In genomic region chr7:112789824-112790650, GRCh38 we compare ENCODE assay signal across 8 cellular contexts. TPM values are rescaled to one million over a fixed set of nuclear protein-coding genes. Genes with fewer than 3 reads are reported as not detected.
DNase-seq lines count a peak whose midpoint lies in the region; ATAC-seq and TF ChIP-seq lines count a peak whose summit lies in the region.

A gene with protein sequence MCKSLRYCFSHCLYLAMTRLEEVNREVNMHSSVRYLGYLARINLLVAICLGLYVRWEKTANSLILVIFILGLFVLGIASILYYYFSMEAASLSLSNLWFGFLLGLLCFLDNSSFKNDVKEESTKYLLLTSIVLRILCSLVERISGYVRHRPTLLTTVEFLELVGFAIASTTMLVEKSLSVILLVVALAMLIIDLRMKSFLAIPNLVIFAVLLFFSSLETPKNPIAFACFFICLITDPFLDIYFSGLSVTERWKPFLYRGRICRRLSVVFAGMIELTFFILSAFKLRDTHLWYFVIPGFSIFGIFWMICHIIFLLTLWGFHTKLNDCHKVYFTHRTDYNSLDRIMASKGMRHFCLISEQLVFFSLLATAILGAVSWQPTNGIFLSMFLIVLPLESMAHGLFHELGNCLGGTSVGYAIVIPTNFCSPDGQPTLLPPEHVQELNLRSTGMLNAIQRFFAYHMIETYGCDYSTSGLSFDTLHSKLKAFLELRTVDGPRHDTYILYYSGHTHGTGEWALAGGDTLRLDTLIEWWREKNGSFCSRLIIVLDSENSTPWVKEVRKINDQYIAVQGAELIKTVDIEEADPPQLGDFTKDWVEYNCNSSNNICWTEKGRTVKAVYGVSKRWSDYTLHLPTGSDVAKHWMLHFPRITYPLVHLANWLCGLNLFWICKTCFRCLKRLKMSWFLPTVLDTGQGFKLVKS (minus strand): TSS chr7:112790393. CDS start chr7:112784825, 5,568 bp downstream.

- no peaks in the 10 kb centered on the region for H4K20me1 ChIP-seq in IMR-90 (ENCODE audit: insufficient read depth, low read length)

- peaks cover 15 to 23% of the 10 kb centered on the region in 2 experiments for H3K79me1 ChIP-seq in IMR-90 (ENCODE audit: low read depth in 1 of 2, low read length in 2 of 2)

- H3K4ac ChIP-seq in IMR-90 (ENCODE audit: low read depth, low read length): peak within 1 kb of the TSS; percentile 95

- H3K27me3 ChIP-seq in IMR-90 (ENCODE audit: control insufficient read depth, insufficient read depth, low read length): no peaks in the 10 kb centered on the region
- no peaks in the 10 kb centered on the region for H3K27me3 ChIP-seq in Peyer's patch
- H3K27me3 ChIP-seq in esophagus muscularis mucosa: no peaks in the 10 kb centered on the region
- H3K27me3 ChIP-seq in muscle layer of duodenum (ENCODE audit: low read depth, low read length): no peaks in the 10 kb centered on the region

- dilution Hi-C loops in IMR-90 (cut with HindIII; ENCODE audit: low sequenced_read_pairs, unreplicated experiment): no loop called here

- H3K4me3 ChIP-seq in IMR-90 (ENCODE audit: insufficient read depth, low read depth, low read length): peak within 1 kb of the TSS; percentile 89
- H3K4me3 ChIP-seq in Peyer's patch: peak within 1 kb of the TSS; percentile 68 to 86 (median 80)
- peak within 1 kb of the TSS; percentile 67 to 82 (median 78) for H3K4me3 ChIP-seq in esophagus muscularis mucosa
- peak within 1 kb of the TSS; percentile 87 to 94 for H3K4me3 ChIP-seq in muscle layer of duodenum (ENCODE audit: low read depth in 1 of 2, low read length in 2 of 2)

- DNase-seq in DMS153 (lab: John Stamatoyannopoulos, UW) (peak; percentile 40), IMR-90 (peak; percentile 76), Peyer's patch (peak; percentile 81 to 94 (median 93)), esophagus muscularis mucosa (ENCODE audit: extremely low spot score) (no peak)
- DNase-seq in activated T-cell treated with anti-CD3 and anti-CD28 coated beads, Interleukin-2, amount 50 U/mL, for 48 hours: peak; percentile 90 to 92
- DNase-seq in stimulated activated CD8-positive, alpha-beta memory T cell treated with anti-CD3 and anti-CD28 coated beads, Interleukin-7, amount 100 ng/mL, for 24 hours (ENCODE audit: low read depth): peak; percentile 76

- no peak for TF ChIP-seq RAD21 in IMR-90 (IDR thresholded peaks at IDR 0.05; ENCODE audit: low read length)

- peak within 1 kb of the TSS; percentile 95 to 99 for H4K8ac ChIP-seq in IMR-90 (ENCODE audit: low read depth in 2 of 2, low read length in 2 of 2)

- peak within 1 kb of the TSS; percentile 44 for H2BK20ac ChIP-seq in IMR-90 (ENCODE audit: low read depth, low read length)

- peak within 1 kb of the TSS; percentile 94 for H3K14ac ChIP-seq in IMR-90 (replicated peaks; ENCODE audit: low read depth, low read length)

- TF ChIP-seq CTCF in IMR-90 (conservative IDR thresholded peaks at IDR 0.05; ENCODE audit: low read depth, low read length) (no peak), Peyer's patch (IDR thresholded peaks at IDR 0.05) (peak in 1 of 6 experiments; percentile 21), esophagus muscularis mucosa (IDR thresholded peaks at IDR 0.05) (no peak)

- H2BK5ac ChIP-seq in IMR-90 (ENCODE audit: low read depth, low read length, poor library complexity, severe bottlenecking): peak within 1 kb of the TSS; percentile 77

- peak within 1 kb of the TSS; percentile 94 for H2AFZ ChIP-seq in IMR-90 (replicated peaks; ENCODE audit: low read length, poor library complexity)

- WGBS in IMR-90 (ENCODE audit: extremely low coverage in 2 of 2, insufficient read length in 1 of 2), 2 experiments: 3% methylated on average over 28 of the region's 68 CpGs; no CpG with 5 or more reads in 1 of the 2 experiments
- WGBS in esophagus muscularis mucosa: 0% methylated on average over 21 of the region's 68 CpGs

- CTCF ChIA-PET in IMR-90 (lab: Yijun Ruan, JAX): no interaction called here

- in situ Hi-C loops in IMR-90 (cut with MboI; ENCODE audit: low sequenced_read_pairs): no loop called here

- H3K9ac ChIP-seq in IMR-90 (ENCODE audit: low read depth, low read length): peak within 1 kb of the TSS; percentile 94

- H3K27ac ChIP-seq in IMR-90 (ENCODE audit: insufficient read depth, low read length) (peak within 1 kb of the TSS; percentile 95), Peyer's patch (peak within 1 kb of the TSS; percentile 82 to 88 (median 86)), esophagus muscularis mucosa (replicated peaks in 1 of 4) (peak within 1 kb of the TSS; percentile 78 to 89 (median 86)), muscle layer of duodenum (ENCODE audit: low read length) (peak within 1 kb of the TSS; percentile 87)

- H3K9me1 ChIP-seq in IMR-90 (ENCODE audit: insufficient read depth, low read length): no peaks in the 10 kb centered on the region

- no peak for TF ChIP-seq EP300 in esophagus muscularis mucosa (IDR thresholded peaks at IDR 0.05)

- H2AK5ac ChIP-seq in IMR-90 (ENCODE audit: low read depth, low read length): peak within 1 kb of the TSS; percentile 6; the same call in 1 of the 2 replicates

- peak within 1 kb of the TSS; percentile 85 for H3K23ac ChIP-seq in IMR-90 (ENCODE audit: low read depth, low read length)

- peak within 1 kb of the TSS; percentile 89; the same call in 2 of the 3 replicates for H2BK15ac ChIP-seq in IMR-90 (ENCODE audit: low read depth, low read length)

- H3K4me2 ChIP-seq in IMR-90 (ENCODE audit: low read depth, low read length): peak within 1 kb of the TSS; percentile 89

- POLR2A ChIA-PET in IMR-90 (lab: Charles Lee; ENCODE audit: unreplicated experiment): interaction anchor here (0.5 to 0.8 kb wide), 2 partner anchors 10 to 94 kb away, joined by 3 to 6 read pairs; no protein-coding TSS in a partner anchor

- H2BK120ac ChIP-seq in IMR-90 (ENCODE audit: low read depth, low read length): peak within 1 kb of the TSS; percentile 90

- peak within 1 kb of the TSS; percentile 67 for H2AK9ac ChIP-seq in IMR-90 (replicated peaks; ENCODE audit: low read depth, low read length, poor library complexity)

- H3K18ac ChIP-seq in IMR-90 (ENCODE audit: low read depth, low read length): peak within 1 kb of the TSS; percentile 89

- peak; percentile 85 for ATAC-seq in GM21528 (IDR thresholded peaks at IDR 0.05; ENCODE audit: low FRiP score, unreplicated experiment)
- peak; percentile 92 for ATAC-seq in IMR-90 (ENCODE audit: low read depth)

- TF ChIP-seq POLR2A in IMR-90 (IDR thresholded peaks at IDR 0.05; ENCODE audit: low read depth, low read length) (peak; percentile 72), Peyer's patch (IDR thresholded peaks at IDR 0.05) (peak; percentile 51 to 56), esophagus muscularis mucosa (IDR thresholded peaks at IDR 0.05; ENCODE audit: low read depth) (peak; percentile 17)

- H3K56ac ChIP-seq in IMR-90 (ENCODE audit: extremely low read depth, insufficient read depth, low read length): peak within 1 kb of the TSS; percentile 80

- H4K91ac ChIP-seq in IMR-90 (ENCODE audit: insufficient read depth, low read depth, low read length): peak within 1 kb of the TSS; percentile 99

- intact Hi-C loops in IMR-90 (cut with micrococcal nuclease) (loop anchor here (5.0 kb wide), 1 partner anchor 197 kb away; no protein-coding TSS in a partner anchor), esophagus muscularis mucosa (cut with DNase I) (loop anchor here (2.0 kb wide), 1 partner anchor 151 kb away; no protein-coding TSS in a partner anchor)

- no peaks in the 10 kb centered on the region for H3K36me3 ChIP-seq in IMR-90 (ENCODE audit: control insufficient read depth, insufficient read depth, low read length)
- H3K36me3 ChIP-seq in Peyer's patch: no peaks in the 10 kb centered on the region
- H3K36me3 ChIP-seq in esophagus muscularis mucosa: no peaks in the 10 kb centered on the region
- no peaks in the 10 kb centered on the region for H3K36me3 ChIP-seq in muscle layer of duodenum (ENCODE audit: control insufficient read depth in 1 of 2, insufficient read depth in 2 of 2, low read length in 2 of 2)

- H3K4me1 ChIP-seq in IMR-90 (ENCODE audit: control insufficient read depth, insufficient read depth, low read length) (no peaks in the 10 kb centered on the region), Peyer's patch (peaks cover 0 to 15% (median 6%) of the 10 kb centered on the region in 4 donors), esophagus muscularis mucosa (peaks cover 11 to 23% (median 21%) of the 10 kb centered on the region in 4 donors), muscle layer of duodenum (ENCODE audit: control insufficient read depth in 1 of 2, insufficient read depth in 2 of 2, low read length in 2 of 2) (peaks cover 0 to 8% of the 10 kb centered on the region in 2 donors)

- H3K9me3 ChIP-seq in IMR-90 (ENCODE audit: control insufficient read depth, insufficient read depth, low read length) (no peaks in the 10 kb centered on the region), Peyer's patch (no peaks in the 10 kb centered on the region), esophagus muscularis mucosa (no peaks in the 10 kb centered on the region), muscle layer of duodenum (ENCODE audit: control insufficient read depth in 1 of 2, low read length in 2 of 2) (no peaks in the 10 kb centered on the region)

- peak within 1 kb of the TSS; percentile 98 for H4K5ac ChIP-seq in IMR-90 (ENCODE audit: low read depth, low read length)

- no TSS peak for BruUV-seq in IMR-90 (replicated peaks; lab: Mats Ljungman, UMichigan)

TF ChIP-seq in IMR-90, 13 proteins besides CTCF, POLR2A, EP300 and RAD21 (continues in another document):
- TF ChIP-seq CHD1 (IDR thresholded peaks at IDR 0.05; ENCODE audit: low read depth, low read length) (no peak), FOS (IDR thresholded peaks at IDR 0.05; ENCODE audit: low read depth, low read length) (no peak), CEBPB (IDR thresholded peaks at IDR 0.05; ENCODE audit: low read depth, low read length) (peak; percentile 94), ELK1 (IDR thresholded peaks at IDR 0.05; ENCODE audit: borderline replicate concordance, low read depth, low read length) (no peak), MAFK (IDR thresholded peaks at IDR 0.05; ENCODE audit: low read depth, low read length) (no peak), NFE2L2 (IDR thresholded peaks at IDR 0.05; ENCODE audit: low read depth, low read length) (no peak)

RNA-seq across cellular contexts. Expression of the gene that starts here (rescaled TPM):
- total RNA-seq in IMR-90 (2012; rRNA removed): 22.9 and 26.1 TPM in 2 replicates
- 14.7 and 17.7 TPM in 2 replicates for polyA plus RNA-seq in IMR-90 (2012; rRNA removed)
- polyA plus RNA-seq in IMR-90 (2012; cell fraction: cytosol; rRNA removed): 3.0 and 7.7 TPM in 2 replicates
- polyA plus RNA-seq in IMR-90 (2012; cell fraction: nucleus; rRNA removed; ENCODE audit: low replicate concordance): 5.8 and 56.3 TPM in 2 replicates
- 10 to 100 TPM; 12.4 to 35.3 (median 30.1) TPM for total RNA-seq in Peyer's patch
- total RNA-seq in esophagus muscularis mucosa: 10 to 100 TPM; 13.7 to 22.8 (median 16.4) TPM

Comparison
In these comparisons a context has a peak if more than half of its experiments do, and no peak if none do; other contexts are left out.
1. POLR2A ChIP-seq: peak in every context shown above with its lines; median percentile 72 in IMR-90; 54 in Peyer's patch; 17 in esophagus muscularis mucosa.